In the genomic region with DNA sequence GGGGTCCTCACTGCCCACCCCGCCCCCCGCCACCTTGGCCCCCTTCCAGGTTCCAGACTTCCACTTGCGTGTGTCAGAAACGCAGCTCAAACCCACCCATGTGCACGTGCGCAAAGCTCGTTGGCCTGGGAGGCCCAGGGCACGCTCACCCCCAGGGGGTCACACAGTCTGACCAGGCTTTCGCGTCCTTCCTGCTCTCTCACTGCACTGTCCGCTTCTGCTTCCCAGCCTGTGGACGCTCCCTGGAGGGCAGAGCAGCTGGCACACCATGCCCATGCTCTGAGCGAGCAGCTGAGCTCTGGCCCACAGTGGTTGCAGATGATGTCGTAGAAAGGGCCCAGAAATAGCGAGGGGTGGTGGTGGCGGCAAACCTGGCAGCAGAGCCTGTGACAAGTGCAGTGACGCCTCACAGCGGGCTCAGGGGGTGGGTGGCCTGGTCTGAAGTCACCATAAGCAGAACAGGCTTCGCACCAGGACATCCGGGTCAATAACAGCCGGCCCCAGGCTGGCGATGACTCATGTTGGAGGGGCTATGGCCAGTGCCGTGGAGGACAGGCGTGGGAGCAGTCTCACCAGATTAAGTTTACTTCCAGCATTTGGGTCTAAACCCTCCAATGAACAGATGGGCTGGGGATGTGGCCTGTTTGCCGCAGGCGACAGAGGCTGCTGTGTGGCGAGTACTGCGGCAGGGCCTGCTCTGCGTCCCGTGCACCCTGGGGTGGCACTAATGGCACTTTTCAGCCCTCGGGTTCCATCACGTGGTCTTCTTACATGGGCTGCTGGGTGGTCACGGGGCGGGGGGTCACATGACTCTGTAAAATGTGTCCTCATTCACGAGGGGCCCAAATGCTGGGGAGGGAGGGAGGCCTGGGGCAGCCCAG, we compare ENCODE assay signal across 1 cellular context.
TF ChIP-seq lines count a peak whose summit lies in the region.

No MANE protein-coding gene starts in this region.

TF ChIP-seq in K562, 482 proteins besides CTCF, POLR2A, EP300 and RAD21 (continued from another document and continues in another):
- TF ChIP-seq, protein P1, sequence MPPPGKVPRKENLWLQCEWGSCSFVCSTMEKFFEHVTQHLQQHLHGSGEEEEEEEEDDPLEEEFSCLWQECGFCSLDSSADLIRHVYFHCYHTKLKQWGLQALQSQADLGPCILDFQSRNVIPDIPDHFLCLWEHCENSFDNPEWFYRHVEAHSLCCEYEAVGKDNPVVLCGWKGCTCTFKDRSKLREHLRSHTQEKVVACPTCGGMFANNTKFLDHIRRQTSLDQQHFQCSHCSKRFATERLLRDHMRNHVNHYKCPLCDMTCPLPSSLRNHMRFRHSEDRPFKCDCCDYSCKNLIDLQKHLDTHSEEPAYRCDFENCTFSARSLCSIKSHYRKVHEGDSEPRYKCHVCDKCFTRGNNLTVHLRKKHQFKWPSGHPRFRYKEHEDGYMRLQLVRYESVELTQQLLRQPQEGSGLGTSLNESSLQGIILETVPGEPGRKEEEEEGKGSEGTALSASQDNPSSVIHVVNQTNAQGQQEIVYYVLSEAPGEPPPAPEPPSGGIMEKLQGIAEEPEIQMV (tag; conservative IDR thresholded peaks at IDR 0.05; ENCODE audit: low read depth) = no peak
- TF ChIP-seq ZNF507 (tag; conservative IDR thresholded peaks at IDR 0.05) = no peak
- TF ChIP-seq ZNF696 (CRISPR knock-in tag; conservative IDR thresholded peaks at IDR 0.05) = no peak
- TF ChIP-seq, protein P2, sequence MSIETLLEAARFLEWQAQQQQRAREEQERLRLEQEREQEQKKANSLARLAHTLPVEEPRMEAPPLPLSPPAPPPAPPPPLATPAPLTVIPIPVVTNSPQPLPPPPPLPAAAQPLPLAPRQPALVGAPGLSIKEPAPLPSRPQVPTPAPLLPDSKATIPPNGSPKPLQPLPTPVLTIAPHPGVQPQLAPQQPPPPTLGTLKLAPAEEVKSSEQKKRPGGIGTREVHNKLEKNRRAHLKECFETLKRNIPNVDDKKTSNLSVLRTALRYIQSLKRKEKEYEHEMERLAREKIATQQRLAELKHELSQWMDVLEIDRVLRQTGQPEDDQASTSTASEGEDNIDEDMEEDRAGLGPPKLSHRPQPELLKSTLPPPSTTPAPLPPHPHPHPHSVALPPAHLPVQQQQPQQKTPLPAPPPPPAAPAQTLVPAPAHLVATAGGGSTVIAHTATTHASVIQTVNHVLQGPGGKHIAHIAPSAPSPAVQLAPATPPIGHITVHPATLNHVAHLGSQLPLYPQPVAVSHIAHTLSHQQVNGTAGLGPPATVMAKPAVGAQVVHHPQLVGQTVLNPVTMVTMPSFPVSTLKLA (conservative IDR thresholded peaks at IDR 0.05) = no peak; a peak in 1 of 4 replicates
- no peak for TF ChIP-seq SMARCB1 (IDR thresholded peaks at IDR 0.05; ENCODE audit: insufficient read length, low read depth)
- no peak for TF ChIP-seq CEBPG (CRISPR knock-in tag; IDR thresholded peaks at IDR 0.05)
- TF ChIP-seq CEBPG (tag; conservative IDR thresholded peaks at IDR 0.05 in 1 of 2, IDR thresholded peaks at IDR 0.05 in 1 of 2) = no peak
- TF ChIP-seq GATA2 (CRISPR knock-in tag; IDR thresholded peaks at IDR 0.05) = no peak
- TF ChIP-seq ZNF354B (CRISPR knock-in tag; IDR thresholded peaks at IDR 0.05) = no peak
- TF ChIP-seq TAF15 (IDR thresholded peaks at IDR 0.05; ENCODE audit: low read depth, low read length) = no peak
- TF ChIP-seq, protein P3, sequence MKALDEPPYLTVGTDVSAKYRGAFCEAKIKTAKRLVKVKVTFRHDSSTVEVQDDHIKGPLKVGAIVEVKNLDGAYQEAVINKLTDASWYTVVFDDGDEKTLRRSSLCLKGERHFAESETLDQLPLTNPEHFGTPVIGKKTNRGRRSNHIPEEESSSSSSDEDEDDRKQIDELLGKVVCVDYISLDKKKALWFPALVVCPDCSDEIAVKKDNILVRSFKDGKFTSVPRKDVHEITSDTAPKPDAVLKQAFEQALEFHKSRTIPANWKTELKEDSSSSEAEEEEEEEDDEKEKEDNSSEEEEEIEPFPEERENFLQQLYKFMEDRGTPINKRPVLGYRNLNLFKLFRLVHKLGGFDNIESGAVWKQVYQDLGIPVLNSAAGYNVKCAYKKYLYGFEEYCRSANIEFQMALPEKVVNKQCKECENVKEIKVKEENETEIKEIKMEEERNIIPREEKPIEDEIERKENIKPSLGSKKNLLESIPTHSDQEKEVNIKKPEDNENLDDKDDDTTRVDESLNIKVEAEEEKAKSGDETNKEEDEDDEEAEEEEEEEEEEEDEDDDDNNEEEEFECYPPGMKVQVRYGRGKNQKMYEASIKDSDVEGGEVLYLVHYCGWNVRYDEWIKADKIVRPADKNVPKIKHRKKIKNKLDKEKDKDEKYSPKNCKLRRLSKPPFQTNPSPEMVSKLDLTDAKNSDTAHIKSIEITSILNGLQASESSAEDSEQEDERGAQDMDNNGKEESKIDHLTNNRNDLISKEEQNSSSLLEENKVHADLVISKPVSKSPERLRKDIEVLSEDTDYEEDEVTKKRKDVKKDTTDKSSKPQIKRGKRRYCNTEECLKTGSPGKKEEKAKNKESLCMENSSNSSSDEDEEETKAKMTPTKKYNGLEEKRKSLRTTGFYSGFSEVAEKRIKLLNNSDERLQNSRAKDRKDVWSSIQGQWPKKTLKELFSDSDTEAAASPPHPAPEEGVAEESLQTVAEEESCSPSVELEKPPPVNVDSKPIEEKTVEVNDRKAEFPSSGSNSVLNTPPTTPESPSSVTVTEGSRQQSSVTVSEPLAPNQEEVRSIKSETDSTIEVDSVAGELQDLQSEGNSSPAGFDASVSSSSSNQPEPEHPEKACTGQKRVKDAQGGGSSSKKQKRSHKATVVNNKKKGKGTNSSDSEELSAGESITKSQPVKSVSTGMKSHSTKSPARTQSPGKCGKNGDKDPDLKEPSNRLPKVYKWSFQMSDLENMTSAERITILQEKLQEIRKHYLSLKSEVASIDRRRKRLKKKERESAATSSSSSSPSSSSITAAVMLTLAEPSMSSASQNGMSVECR (CRISPR knock-in tag; IDR thresholded peaks at IDR 0.05) = no peak
- no peak for TF ChIP-seq ZNF778 (CRISPR knock-in tag; IDR thresholded peaks at IDR 0.05)
- TF ChIP-seq GATAD2A (IDR thresholded peaks at IDR 0.05) = no peak
- TF ChIP-seq, protein P4, sequence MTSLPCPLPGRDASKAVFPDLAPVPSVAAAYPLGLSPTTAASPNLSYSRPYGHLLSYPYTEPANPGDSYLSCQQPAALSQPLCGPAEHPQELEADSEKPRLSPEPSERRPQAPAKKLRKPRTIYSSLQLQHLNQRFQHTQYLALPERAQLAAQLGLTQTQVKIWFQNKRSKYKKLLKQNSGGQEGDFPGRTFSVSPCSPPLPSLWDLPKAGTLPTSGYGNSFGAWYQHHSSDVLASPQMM (CRISPR knock-in tag; IDR thresholded peaks at IDR 0.05) = no peak
- peak in 1 of 2 experiments; percentile 80; a peak in 2 of 4 replicates for TF ChIP-seq FOXA3 (CRISPR knock-in tag; conservative IDR thresholded peaks at IDR 0.05 in 1 of 2, IDR thresholded peaks at IDR 0.05 in 1 of 2)
- TF ChIP-seq, protein P5, sequence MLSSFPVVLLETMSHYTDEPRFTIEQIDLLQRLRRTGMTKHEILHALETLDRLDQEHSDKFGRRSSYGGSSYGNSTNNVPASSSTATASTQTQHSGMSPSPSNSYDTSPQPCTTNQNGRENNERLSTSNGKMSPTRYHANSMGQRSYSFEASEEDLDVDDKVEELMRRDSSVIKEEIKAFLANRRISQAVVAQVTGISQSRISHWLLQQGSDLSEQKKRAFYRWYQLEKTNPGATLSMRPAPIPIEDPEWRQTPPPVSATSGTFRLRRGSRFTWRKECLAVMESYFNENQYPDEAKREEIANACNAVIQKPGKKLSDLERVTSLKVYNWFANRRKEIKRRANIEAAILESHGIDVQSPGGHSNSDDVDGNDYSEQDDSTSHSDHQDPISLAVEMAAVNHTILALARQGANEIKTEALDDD (IDR thresholded peaks at IDR 0.05) = no peak; the same call in 1 of the 2 replicates
- no peak for TF ChIP-seq FUS (optimal IDR thresholded peaks at IDR 0.05; ENCODE audit: low read depth, low read length)
- TF ChIP-seq SRSF3 (IDR thresholded peaks at IDR 0.05; ENCODE audit: insufficient read depth, low read length) = no peak
- no peak for TF ChIP-seq RFX5 (IDR thresholded peaks at IDR 0.05; ENCODE audit: low read depth, low read length)
- peak; percentile 85 for TF ChIP-seq POLR2G (IDR thresholded peaks at IDR 0.05; ENCODE audit: low read depth, low read length)
- TF ChIP-seq, protein P6, sequence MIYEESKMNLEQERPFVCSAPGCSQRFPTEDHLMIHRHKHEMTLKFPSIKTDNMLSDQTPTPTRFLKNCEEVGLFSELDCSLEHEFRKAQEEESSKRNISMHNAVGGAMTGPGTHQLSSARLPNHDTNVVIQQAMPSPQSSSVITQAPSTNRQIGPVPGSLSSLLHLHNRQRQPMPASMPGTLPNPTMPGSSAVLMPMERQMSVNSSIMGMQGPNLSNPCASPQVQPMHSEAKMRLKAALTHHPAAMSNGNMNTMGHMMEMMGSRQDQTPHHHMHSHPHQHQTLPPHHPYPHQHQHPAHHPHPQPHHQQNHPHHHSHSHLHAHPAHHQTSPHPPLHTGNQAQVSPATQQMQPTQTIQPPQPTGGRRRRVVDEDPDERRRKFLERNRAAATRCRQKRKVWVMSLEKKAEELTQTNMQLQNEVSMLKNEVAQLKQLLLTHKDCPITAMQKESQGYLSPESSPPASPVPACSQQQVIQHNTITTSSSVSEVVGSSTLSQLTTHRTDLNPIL (CRISPR knock-in tag; IDR thresholded peaks at IDR 0.05) = no peak
- no peak for TF ChIP-seq HNRNPUL1 (IDR thresholded peaks at IDR 0.05; ENCODE audit: low read length)
- no peak for TF ChIP-seq DDX20 (tag; IDR thresholded peaks at IDR 0.05; ENCODE audit: low read depth)
- TF ChIP-seq ZNF408 (CRISPR knock-in tag; IDR thresholded peaks at IDR 0.05; ENCODE audit: low read depth) = no peak
- TF ChIP-seq, protein P7, sequence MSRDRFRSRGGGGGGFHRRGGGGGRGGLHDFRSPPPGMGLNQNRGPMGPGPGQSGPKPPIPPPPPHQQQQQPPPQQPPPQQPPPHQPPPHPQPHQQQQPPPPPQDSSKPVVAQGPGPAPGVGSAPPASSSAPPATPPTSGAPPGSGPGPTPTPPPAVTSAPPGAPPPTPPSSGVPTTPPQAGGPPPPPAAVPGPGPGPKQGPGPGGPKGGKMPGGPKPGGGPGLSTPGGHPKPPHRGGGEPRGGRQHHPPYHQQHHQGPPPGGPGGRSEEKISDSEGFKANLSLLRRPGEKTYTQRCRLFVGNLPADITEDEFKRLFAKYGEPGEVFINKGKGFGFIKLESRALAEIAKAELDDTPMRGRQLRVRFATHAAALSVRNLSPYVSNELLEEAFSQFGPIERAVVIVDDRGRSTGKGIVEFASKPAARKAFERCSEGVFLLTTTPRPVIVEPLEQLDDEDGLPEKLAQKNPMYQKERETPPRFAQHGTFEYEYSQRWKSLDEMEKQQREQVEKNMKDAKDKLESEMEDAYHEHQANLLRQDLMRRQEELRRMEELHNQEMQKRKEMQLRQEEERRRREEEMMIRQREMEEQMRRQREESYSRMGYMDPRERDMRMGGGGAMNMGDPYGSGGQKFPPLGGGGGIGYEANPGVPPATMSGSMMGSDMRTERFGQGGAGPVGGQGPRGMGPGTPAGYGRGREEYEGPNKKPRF (IDR thresholded peaks at IDR 0.05; ENCODE audit: low read depth, low read length) = no peak
- no peak for TF ChIP-seq CBFB (CRISPR knock-in tag; IDR thresholded peaks at IDR 0.05)
- no peak for TF ChIP-seq KHSRP (IDR thresholded peaks at IDR 0.05)
- TF ChIP-seq JUN (IDR thresholded peaks at IDR 0.05; ENCODE audit: borderline replicate concordance, low read depth, low read length) = peak; percentile 79; the same call in 1 of the 2 replicates
- TF ChIP-seq JUN (CRISPR knock-in tag; IDR thresholded peaks at IDR 0.05; ENCODE audit: borderline replicate concordance) = peak; percentile 89; the same call in 1 of the 2 replicates
- no peak for TF ChIP-seq ZNF551 (CRISPR knock-in tag; IDR thresholded peaks at IDR 0.05)
- peak; percentile 95 for TF ChIP-seq TBP (optimal IDR thresholded peaks at IDR 0.05; ENCODE audit: low read depth, low read length)
- no peak for TF ChIP-seq HNRNPK (IDR thresholded peaks at IDR 0.05; ENCODE audit: low read depth, low read length, poor library complexity, severe bottlenecking)
- no peak for TF ChIP-seq HSF4 (CRISPR knock-in tag; IDR thresholded peaks at IDR 0.05; ENCODE audit: borderline replicate concordance)
- no peak for TF ChIP-seq CHD1 (IDR thresholded peaks at IDR 0.05; ENCODE audit: low read length)
- no peak for TF ChIP-seq ZNF140 (CRISPR knock-in tag; IDR thresholded peaks at IDR 0.05)
- TF ChIP-seq SMARCE1 (IDR thresholded peaks at IDR 0.05) = no peak
- TF ChIP-seq CBX5 (IDR thresholded peaks at IDR 0.05; ENCODE audit: borderline replicate concordance, low read depth) = no peak
- TF ChIP-seq CSDE1 (IDR thresholded peaks at IDR 0.05) = no peak
- no peak for TF ChIP-seq NR3C1 (CRISPR knock-in tag; IDR thresholded peaks at IDR 0.05)
- TF ChIP-seq NRF1 (conservative IDR thresholded peaks at IDR 0.05 in 1 of 2, IDR thresholded peaks at IDR 0.05 in 1 of 2) = 0 out of 4 replicates have a peak, but pooled peaks of 1 of the 2 experiments have one; percentile 19
- TF ChIP-seq, protein P8, sequence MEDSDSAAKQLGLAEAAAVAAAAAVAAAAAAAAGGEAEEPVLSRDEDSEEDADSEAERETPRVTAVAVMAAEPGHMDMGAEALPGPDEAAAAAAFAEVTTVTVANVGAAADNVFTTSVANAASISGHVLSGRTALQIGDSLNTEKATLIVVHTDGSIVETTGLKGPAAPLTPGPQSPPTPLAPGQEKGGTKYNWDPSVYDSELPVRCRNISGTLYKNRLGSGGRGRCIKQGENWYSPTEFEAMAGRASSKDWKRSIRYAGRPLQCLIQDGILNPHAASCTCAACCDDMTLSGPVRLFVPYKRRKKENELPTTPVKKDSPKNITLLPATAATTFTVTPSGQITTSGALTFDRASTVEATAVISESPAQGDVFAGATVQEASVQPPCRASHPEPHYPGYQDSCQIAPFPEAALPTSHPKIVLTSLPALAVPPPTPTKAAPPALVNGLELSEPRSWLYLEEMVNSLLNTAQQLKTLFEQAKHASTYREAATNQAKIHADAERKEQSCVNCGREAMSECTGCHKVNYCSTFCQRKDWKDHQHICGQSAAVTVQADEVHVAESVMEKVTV (CRISPR knock-in tag; IDR thresholded peaks at IDR 0.05) = no peak
- TF ChIP-seq FOSL1 (tag; conservative IDR thresholded peaks at IDR 0.05) = peak; percentile 89
- TF ChIP-seq NFYB (IDR thresholded peaks at IDR 0.05; ENCODE audit: extremely low read depth, insufficient read length) = no peak
